ENCODE assay signal across 6 cellular contexts in genomic region chr1:44820328-44820944, GRCh38. TPM values are rescaled to one million over a fixed set of nuclear protein-coding genes. Genes with fewer than 3 reads are reported as not detected.
A peak's percentile ranks its signal among the peaks of the same experiment; 100 is the strongest.
DNase-seq lines count a peak whose midpoint lies in the region; ATAC-seq and TF ChIP-seq lines count a peak whose summit lies in the region.

No MANE protein-coding gene starts in this region.

- H3K9me3 ChIP-seq in colonic mucosa (no peaks in the 10 kb centered on the region), prostate gland (no peaks in the 10 kb centered on the region)

- H3K4me1 ChIP-seq in colonic mucosa (no peaks in the 10 kb centered on the region), prostate gland (replicated peaks) (no peaks in the 10 kb centered on the region)

- no peaks in the 10 kb centered on the region for H3K36me3 ChIP-seq in colonic mucosa
- no peaks in the 10 kb centered on the region for H3K36me3 ChIP-seq in prostate gland

- peak overlapping the region; percentile 45 for H3K4me3 ChIP-seq in colonic mucosa
- H3K4me3 ChIP-seq in prostate gland = peak overlapping the region; percentile 31 to 43

- no peaks in the 10 kb centered on the region for H3K27me3 ChIP-seq in colonic mucosa
- no peaks in the 10 kb centered on the region for H3K27me3 ChIP-seq in prostate gland (replicated peaks; ENCODE audit: insufficient read depth)

- 22% methylated on average over 21 of the region's 21 CpGs for WGBS in prostate gland

- peak overlapping the region; percentile 83 to 88 for H3K9ac ChIP-seq in colonic mucosa (ENCODE audit: low read depth in 2 of 2, low read length in 2 of 2)

- intact Hi-C loops in colonic mucosa (cut with DNase I) (no loop called here), prostate gland (cut with DNase I) (loop anchor here (10.0 kb wide), 1 partner anchor 484 kb away; no protein-coding TSS in a partner anchor)

- TF ChIP-seq POLR2A in prostate gland (IDR thresholded peaks at IDR 0.05) = no peak

- H3K27ac ChIP-seq in colonic mucosa (peak overlapping the region; percentile 97), prostate gland (peak overlapping the region; percentile 86 to 88)

- ATAC-seq in HG02938 (IDR thresholded peaks at IDR 0.05; ENCODE audit: unreplicated experiment) (peak; percentile 3), HG03097 (IDR thresholded peaks at IDR 0.05; ENCODE audit: low FRiP score, unreplicated experiment) (no peak), GM21619 (IDR thresholded peaks at IDR 0.05; ENCODE audit: unreplicated experiment) (no peak)

- TF ChIP-seq CTCF in colonic mucosa (IDR thresholded peaks at IDR 0.05) = no peak
- no peak for TF ChIP-seq CTCF in prostate gland (IDR thresholded peaks at IDR 0.05)

- DNase-seq in colonic mucosa (no peak), prostate gland (ENCODE audit: low spot score) (no peak), NCI-H226 (no peak)

RNA-seq across cellular contexts. Expression of gene BTBD19, which starts 12.1 kb away (rescaled TPM):
- total RNA-seq in colonic mucosa (1 to 10 TPM; 1.6 to 2.5 TPM), prostate gland (10 to 100 TPM in 1 of 2 donors, under 1 TPM in 1; 0.50 to 10.5 TPM)

RNA-seq across cellular contexts. Expression of gene DYNLT4, which starts 13.3 kb away (rescaled TPM):
- total RNA-seq in colonic mucosa (under 1 TPM; 0.35 to 0.56 TPM), prostate gland (1 to 10 TPM in 1 of 2 donors, not detected in 1; 4.0 TPM)

RNA-seq across cellular contexts. Expression of gene PLK3, which starts 20.3 kb away (rescaled TPM):
- total RNA-seq in colonic mucosa = 1 to 10 TPM; 7.7 to 8.8 TPM
- total RNA-seq in prostate gland = 10 to 100 TPM in 1 of 2 donors, 1 to 10 TPM in 1; 5.2 to 15.5 TPM

RNA-seq across cellular contexts. Expression of gene PTCH2, which starts 22.6 kb away (rescaled TPM):
- under 1 TPM; 0.48 to 0.52 TPM for total RNA-seq in colonic mucosa
- 10 to 100 TPM in 1 of 2 donors, under 1 TPM in 1; 0.32 to 31.9 TPM for total RNA-seq in prostate gland

RNA-seq across cellular contexts. Expression of gene BEST4, which starts 32.5 kb away (rescaled TPM):
- total RNA-seq in colonic mucosa = 10 to 100 TPM; 26.0 to 58.9 TPM
- not detected for total RNA-seq in prostate gland
